In genomic region chr11:67117667-67118058, GRCh38 we compare ENCODE assay signal across 8 cellular contexts. TPM values are rescaled to one million over a fixed set of nuclear protein-coding genes. Genes with fewer than 3 reads are reported as not detected.
A peak's percentile ranks its signal among the peaks of the same experiment; 100 is the strongest.
DNase-seq lines count a peak whose midpoint lies in the region; ATAC-seq, FAIRE-seq and TF ChIP-seq lines count a peak whose summit lies in the region.

No MANE protein-coding gene starts in this region.

- H3K9me3 ChIP-seq in left ventricle myocardium inferior (replicated peaks) (no peaks in the 10 kb centered on the region), psoas muscle (no peaks in the 10 kb centered on the region)

- H3K4me3 Mint-ChIP-seq in Calu3 (ENCODE audit: low read depth, unreplicated experiment): no peak overlapping the region

- no peak overlapping the region for H3K27ac Mint-ChIP-seq in Calu3 (ENCODE audit: unreplicated experiment)

- H3K36me3 Mint-ChIP-seq in Calu3 (ENCODE audit: insufficient read depth, unreplicated experiment): peaks cover 35% of the 10 kb centered on the region

- FAIRE-seq in GM12891 (lab: Jason Lieb, UNC): no peak

- H3K27me3 ChIP-seq in left ventricle myocardium inferior (ENCODE audit: low read depth) (no peaks in the 10 kb centered on the region), psoas muscle (ENCODE audit: insufficient read depth in 3 of 3, low read length in 2 of 3) (no peaks in the 10 kb centered on the region)

- BruUV-seq in Calu3 (replicated peaks; lab: Mats Ljungman, UMichigan): no TSS peak

- H3K27ac ChIP-seq in left ventricle myocardium inferior (replicated peaks): peak overlapping the region; percentile 98
- peak overlapping the region; percentile 99 for H3K27ac ChIP-seq in psoas muscle

- no peaks in the 10 kb centered on the region for H3K27me3 Mint-ChIP-seq in Calu3 (ENCODE audit: unreplicated experiment)

- ATAC-seq in psoas muscle (peak in 1 of 4 donors; percentile 15), HG03442 (IDR thresholded peaks at IDR 0.05; ENCODE audit: unreplicated experiment) (no peak)

- no peak for TF ChIP-seq CTCF in Calu3 (IDR thresholded peaks at IDR 0.05; ENCODE audit: unreplicated experiment)
- no peak for TF ChIP-seq CTCF in left ventricle myocardium inferior (IDR thresholded peaks at IDR 0.05; ENCODE audit: borderline replicate concordance)
- no peak for TF ChIP-seq CTCF in psoas muscle (IDR thresholded peaks at IDR 0.05)

- 9 to 20% (median 19%) methylated on average over 34 to 44 of the region's 44 CpGs for WGBS in psoas muscle, 3 donors

- peaks cover 10% of the 10 kb centered on the region for H3K4me1 Mint-ChIP-seq in Calu3 (ENCODE audit: low read depth, unreplicated experiment)

- H3K4me3 ChIP-seq in left ventricle myocardium inferior (peak overlapping the region; percentile 96), psoas muscle (peak overlapping the region; percentile 77)

- H3K4me1 ChIP-seq in left ventricle myocardium inferior (peaks cover 33% of the 10 kb centered on the region), psoas muscle (peaks cover 21% of the 10 kb centered on the region)

- CTCF ChIA-PET in Calu3 (lab: Charles Lee): no interaction called here

- DNase-seq in Calu3: peak; percentile 14
- peak; percentile 40 for DNase-seq in NCI-H1105 (lab: John Stamatoyannopoulos, UW)
- peak in 3 of 4 experiments; percentile 16 to 37 (median 34) for DNase-seq in activated naive CD4-positive, alpha-beta T cell (lab: John Stamatoyannopoulos, UW)
- peak; percentile 38 for DNase-seq in left ventricle myocardium inferior
- peak; percentile 41 to 70 for DNase-seq in psoas muscle
- no peak for DNase-seq in Ammon's horn (ENCODE audit: low spot score)
- no peak for DNase-seq in GM12891 (ENCODE audit: insufficient read length, low spot score)

- intact Hi-C loops in Calu3 (cut with micrococcal nuclease; ENCODE audit: unreplicated experiment): no loop called here
- intact Hi-C loops in left ventricle myocardium inferior (cut with micrococcal nuclease): no loop called here
- intact Hi-C loops in psoas muscle (cut with DNase I): loop anchor here in 1 of 2 donors (5.0 kb wide), 1 partner anchor 60 kb away; the partner anchor contains the start of gene RHOD

- H3K36me3 ChIP-seq in left ventricle myocardium inferior (no peaks in the 10 kb centered on the region), psoas muscle (ENCODE audit: insufficient read depth in 1 of 2, low read depth in 1 of 2) (no peaks in the 10 kb centered on the region)

- TF ChIP-seq POLR2A in GM12891 (IDR thresholded peaks at IDR 0.05; ENCODE audit: low read depth, low read length): no peak

- H3K9me3 Mint-ChIP-seq in Calu3 (ENCODE audit: low read depth, unreplicated experiment): no peaks in the 10 kb centered on the region

TF ChIP-seq in GM12891, 5 proteins besides CTCF, POLR2A, EP300 and RAD21:
- TF ChIP-seq POLR2AphosphoS5 (IDR thresholded peaks at IDR 0.05; ENCODE audit: low read depth, low read length) (no peak), SPI1 (IDR thresholded peaks at IDR 0.05; ENCODE audit: low read depth, low read length) (no peak), TAF1 (IDR thresholded peaks at IDR 0.05; ENCODE audit: low read depth, low read length) (no peak), POU2F2 (IDR thresholded peaks at IDR 0.05; ENCODE audit: low read depth, low read length) (no peak), PAX5 (IDR thresholded peaks at IDR 0.05; ENCODE audit: insufficient read depth, low read length, severe bottlenecking) (no peak)

RNA-seq across cellular contexts. Expression of gene KDM2A, which starts 1.4 kb away (rescaled TPM):
- total RNA-seq in Calu3 (2022) (73.2 and 77.7 TPM in 2 replicates), left ventricle myocardium inferior (37.6 TPM), psoas muscle (10 to 100 TPM; 51.1 to 61.4 (median 54.5) TPM)
- polyA plus RNA-seq in psoas muscle: 10 to 100 TPM; 26.6 to 67.9 (median 28.0) TPM
- 42.6 TPM for polyA plus RNA-seq in GM12891 (2012; ENCODE audit: low read depth, missing spikeins)

Comparison
In these comparisons a context has a peak if more than half of its experiments do, and no peak if none do; other contexts are left out.
1. DNase-seq: peak in Calu3 (single experiment), NCI-H1105 (single experiment), activated naive CD4-positive, alpha-beta T cell (3 of 4), left ventricle myocardium inferior (single experiment) and psoas muscle (2 of 2); none in Ammon's horn (single experiment) and GM12891 (single experiment).